ENCODE assay signal across 8 cellular contexts in the genomic region with DNA sequence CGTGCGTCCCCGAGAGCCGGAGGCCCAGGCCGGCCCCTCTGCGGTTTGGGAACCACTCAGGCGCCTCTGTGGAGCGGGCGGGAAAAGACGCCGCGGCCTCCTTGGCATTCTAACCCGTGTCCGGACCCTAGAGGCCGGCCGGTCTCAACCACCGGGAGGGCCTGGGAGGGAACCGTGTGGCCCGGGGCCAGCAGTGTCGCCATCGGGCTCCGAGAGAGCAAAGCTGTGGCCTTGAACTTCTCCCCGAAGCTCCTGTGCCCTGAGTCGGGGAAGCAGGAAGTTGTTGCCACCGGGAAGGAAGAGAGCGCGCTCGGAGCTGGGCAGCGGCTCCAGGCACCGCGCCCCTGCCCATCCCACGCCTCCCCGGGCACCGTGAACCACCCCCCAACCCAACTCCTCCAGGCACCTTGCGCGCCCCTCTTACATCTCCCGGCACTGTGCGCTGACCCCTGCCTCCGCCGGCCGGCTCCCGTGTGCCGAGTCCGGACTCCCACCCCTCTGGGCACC.
DNase-seq lines count a peak whose midpoint lies in the region; ATAC-seq and TF ChIP-seq lines count a peak whose summit lies in the region.

No MANE protein-coding gene starts in this region.

- ATAC-seq in left ventricle myocardium superior, result peak; percentile 53

- peaks cover 25% of the 10 kb centered on the region for H3K4me1 Mint-ChIP-seq in activated T-helper 1 cell treated with anti-CD3 and anti-CD28 coated beads, Interleukin-12 subunit alpha, Interleukin-12 subunit beta, Interleukin-2, Interleukin-4 antibody, amounts not matched to agents 30 ng/mL and 10 ng/mL and 1 ng/mL, durations not matched to agents 14 hours and 24 hours and 36 hours (ENCODE audit: low read depth)

- peaks cover 4% of the 10 kb centered on the region for H3K27me3 Mint-ChIP-seq in activated T-helper 1 cell treated with anti-CD3 and anti-CD28 coated beads, Interleukin-12 subunit alpha, Interleukin-12 subunit beta, Interleukin-2, Interleukin-4 antibody, amounts not matched to agents 30 ng/mL and 10 ng/mL and 1 ng/mL, durations not matched to agents 14 hours and 24 hours and 36 hours (ENCODE audit: insufficient read depth)

- 2% methylated on average over 44 of the region's 44 CpGs for whole genome bisulfite sequencing in HUES64
- 1% methylated on average over 44 of the region's 44 CpGs for WGBS in sigmoid colon, 2 donors

- H3K9me3 ChIP-seq in HUES64 (ENCODE audit: insufficient read depth, low read depth, low read length) (no peaks in the 10 kb centered on the region), sigmoid colon (no peaks in the 10 kb centered on the region)

- DNase-seq in ELR (ENCODE audit: low read depth) (peak; percentile 77), left ventricle myocardium superior (peak; percentile 90), sigmoid colon (peak; percentile 91), NCI-H2029 treated with DMSO at 0.1 percent for 48 hours (lab: John Stamatoyannopoulos, UW) (no peak), HPDE6-E6E7 (ENCODE audit: extremely low spot score) (no peak), A172 (ENCODE audit: low spot score) (no peak)
- peak; percentile 22 for DNase-seq in activated T-helper 1 cell treated with anti-CD3 and anti-CD28 coated beads, Interleukin-12 subunit alpha, Interleukin-12 subunit beta, Interleukin-2, Interleukin-4 antibody, amounts not matched to agents 30 ng/mL and 10 ng/mL and 1 ng/mL, durations not matched to agents 14 hours and 24 hours and 36 hours (ENCODE audit: low spot score)

- H3K36me3 ChIP-seq in HUES64 (ENCODE audit: insufficient read depth, low read length), result no peaks in the 10 kb centered on the region
- H3K36me3 ChIP-seq in sigmoid colon, result no peaks in the 10 kb centered on the region

- intact Hi-C loops in activated T-helper 1 cell treated with anti-CD3 and anti-CD28 coated beads, Interleukin-12 subunit alpha, Interleukin-12 subunit beta, Interleukin-2, Interleukin-4 antibody, amounts not matched to agents 30 ng/mL and 10 ng/mL and 1 ng/mL, durations not matched to agents 14 hours and 24 hours and 36 hours (cut with micrococcal nuclease), result loop anchor here (5.0 kb wide), 1 partner anchor 47 kb away; no protein-coding TSS in a partner anchor
- intact Hi-C loops in left ventricle myocardium superior (cut with micrococcal nuclease) (no loop called here), sigmoid colon (cut with DNase I) (loop anchor here (2.0 kb wide), 1 partner anchor 13 kb away; no protein-coding TSS in a partner anchor)

- peaks cover 3% of the 10 kb centered on the region for H3K36me3 Mint-ChIP-seq in activated T-helper 1 cell treated with anti-CD3 and anti-CD28 coated beads, Interleukin-12 subunit alpha, Interleukin-12 subunit beta, Interleukin-2, Interleukin-4 antibody, amounts not matched to agents 30 ng/mL and 10 ng/mL and 1 ng/mL, durations not matched to agents 14 hours and 24 hours and 36 hours (ENCODE audit: low read depth)

- H3K9ac ChIP-seq in HUES64 (ENCODE audit: low read depth, low read length), result peak overlapping the region; percentile 21; the same call in 1 of the 2 replicates

- H3K27me3 ChIP-seq in HUES64 (ENCODE audit: insufficient read depth, low read length) (peaks cover 96% of the 10 kb centered on the region), sigmoid colon (no peaks in the 10 kb centered on the region)

- H3K9me3 Mint-ChIP-seq in activated T-helper 1 cell treated with anti-CD3 and anti-CD28 coated beads, Interleukin-12 subunit alpha, Interleukin-12 subunit beta, Interleukin-2, Interleukin-4 antibody, amounts not matched to agents 30 ng/mL and 10 ng/mL and 1 ng/mL, durations not matched to agents 14 hours and 24 hours and 36 hours, result no peaks in the 10 kb centered on the region

- peak overlapping the region; percentile 84 for H3K4me3 Mint-ChIP-seq in activated T-helper 1 cell treated with anti-CD3 and anti-CD28 coated beads, Interleukin-12 subunit alpha, Interleukin-12 subunit beta, Interleukin-2, Interleukin-4 antibody, amounts not matched to agents 30 ng/mL and 10 ng/mL and 1 ng/mL, durations not matched to agents 14 hours and 24 hours and 36 hours

- no peak for TF ChIP-seq EP300 in sigmoid colon (IDR thresholded peaks at IDR 0.05)

- H3K27ac ChIP-seq in HUES64 (ENCODE audit: low read depth, low read length) (no peak overlapping the region), sigmoid colon (peak overlapping the region; percentile 94 to 100 (median 100))

- H3K4me1 ChIP-seq in HUES64 (ENCODE audit: insufficient read depth, low read length), result no peaks in the 10 kb centered on the region
- peaks cover 0 to 61% (median 50%) of the 10 kb centered on the region in 4 donors for H3K4me1 ChIP-seq in sigmoid colon

- no peak for TF ChIP-seq CTCF in sigmoid colon (IDR thresholded peaks at IDR 0.05)

- H3K27ac Mint-ChIP-seq in activated T-helper 1 cell treated with anti-CD3 and anti-CD28 coated beads, Interleukin-12 subunit alpha, Interleukin-12 subunit beta, Interleukin-2, Interleukin-4 antibody, amounts not matched to agents 30 ng/mL and 10 ng/mL and 1 ng/mL, durations not matched to agents 14 hours and 24 hours and 36 hours, result peak overlapping the region; percentile 70

- H3K4me3 ChIP-seq in HUES64 (ENCODE audit: low read length) (peak overlapping the region; percentile 54), sigmoid colon (peak overlapping the region; percentile 69 to 92 (median 78))

- TF ChIP-seq POLR2A in sigmoid colon (IDR thresholded peaks at IDR 0.05), result no peak

Comparison
In these comparisons a context has a peak if more than half of its experiments do, and no peak if none do; other contexts are left out.
1. DNase-seq: peak in ELR (single experiment), activated T-helper 1 cell treated with anti-CD3 and anti-CD28 coated beads, Interleukin-12 subunit alpha, Interleukin-12 subunit beta, Interleukin-2, Interleukin-4 antibody, amounts not matched to agents 30 ng/mL and 10 ng/mL and 1 ng/mL, durations not matched to agents 14 hours and 24 hours and 36 hours (single experiment), left ventricle myocardium superior (single experiment) and sigmoid colon (single experiment); none in NCI-H2029 treated with DMSO at 0.1 percent for 48 hours (single experiment), HPDE6-E6E7 (single experiment) and A172 (single experiment).